ENCODE assay signal across 1 cellular context in the genomic region with DNA sequence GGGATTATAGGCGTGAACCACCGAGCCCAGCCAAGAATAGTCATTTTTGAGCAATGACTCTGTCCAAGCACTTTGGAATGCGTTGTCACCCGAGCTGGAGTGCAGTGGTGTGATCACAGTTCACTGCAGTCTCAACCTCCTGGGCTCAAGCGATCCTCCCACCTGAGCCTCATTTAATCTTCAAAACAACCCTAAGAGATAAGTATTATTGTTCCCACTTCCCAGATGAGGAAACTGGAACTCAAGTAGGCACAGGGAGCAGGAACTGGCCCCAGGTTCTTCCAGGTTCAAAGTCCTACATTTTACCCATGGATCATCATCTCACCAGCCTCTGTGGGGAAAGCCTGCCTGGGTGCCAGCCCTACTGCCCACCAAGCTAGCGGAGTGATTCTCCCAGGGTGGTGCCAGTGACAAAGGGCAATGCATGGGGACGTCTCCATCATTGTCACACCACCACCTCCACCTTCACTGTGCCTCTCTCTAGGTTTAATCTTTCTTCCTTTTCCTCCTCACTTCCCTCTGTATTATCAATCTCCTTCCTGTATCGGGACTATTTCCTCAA.
TF ChIP-seq lines count a peak whose summit lies in the region.

No MANE protein-coding gene starts in this region.

TF ChIP-seq in IMR-90, 13 proteins besides CTCF, POLR2A, EP300 and RAD21:
- TF ChIP-seq BHLHE40 (IDR thresholded peaks at IDR 0.05; ENCODE audit: low read depth, low read length) (no peak), NFE2L2 (IDR thresholded peaks at IDR 0.05; ENCODE audit: low read depth, low read length) (no peak), SMC3 (IDR thresholded peaks at IDR 0.05; ENCODE audit: low read depth, low read length) (no peak), MXI1 (IDR thresholded peaks at IDR 0.05; ENCODE audit: borderline replicate concordance, low read depth, low read length) (no peak), MAFK (IDR thresholded peaks at IDR 0.05; ENCODE audit: low read depth, low read length) (no peak), FOS (IDR thresholded peaks at IDR 0.05; ENCODE audit: low read depth, low read length) (no peak)
- TF ChIP-seq, protein P1, sequence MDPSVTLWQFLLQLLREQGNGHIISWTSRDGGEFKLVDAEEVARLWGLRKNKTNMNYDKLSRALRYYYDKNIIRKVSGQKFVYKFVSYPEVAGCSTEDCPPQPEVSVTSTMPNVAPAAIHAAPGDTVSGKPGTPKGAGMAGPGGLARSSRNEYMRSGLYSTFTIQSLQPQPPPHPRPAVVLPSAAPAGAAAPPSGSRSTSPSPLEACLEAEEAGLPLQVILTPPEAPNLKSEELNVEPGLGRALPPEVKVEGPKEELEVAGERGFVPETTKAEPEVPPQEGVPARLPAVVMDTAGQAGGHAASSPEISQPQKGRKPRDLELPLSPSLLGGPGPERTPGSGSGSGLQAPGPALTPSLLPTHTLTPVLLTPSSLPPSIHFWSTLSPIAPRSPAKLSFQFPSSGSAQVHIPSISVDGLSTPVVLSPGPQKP (IDR thresholded peaks at IDR 0.05; ENCODE audit: borderline replicate concordance, low read depth, low read length) = no peak
- TF ChIP-seq, protein P2, sequence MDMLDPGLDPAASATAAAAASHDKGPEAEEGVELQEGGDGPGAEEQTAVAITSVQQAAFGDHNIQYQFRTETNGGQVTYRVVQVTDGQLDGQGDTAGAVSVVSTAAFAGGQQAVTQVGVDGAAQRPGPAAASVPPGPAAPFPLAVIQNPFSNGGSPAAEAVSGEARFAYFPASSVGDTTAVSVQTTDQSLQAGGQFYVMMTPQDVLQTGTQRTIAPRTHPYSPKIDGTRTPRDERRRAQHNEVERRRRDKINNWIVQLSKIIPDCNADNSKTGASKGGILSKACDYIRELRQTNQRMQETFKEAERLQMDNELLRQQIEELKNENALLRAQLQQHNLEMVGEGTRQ (IDR thresholded peaks at IDR 0.05; ENCODE audit: low read depth, low read length) = no peak
TF ChIP-seq in IMR-90: peak in this region for 0.
